Comparison of ENCODE assay signal across 11 cellular contexts in genomic region chr11:12813371-12814225, GRCh38.
DNase-seq lines count a peak whose midpoint lies in the region; ATAC-seq and TF ChIP-seq lines count a peak whose summit lies in the region.
"Had no signal": no experiment of that assay in that cellular context is flagged by ENCODE, and none has a peak within 500 bp of the region (broad histone marks: within the 10 kb centered on the region; RNA-seq: fewer than 3 reads in every experiment).

No MANE protein-coding gene starts in this region.

- DNase-seq in M059J (ENCODE audit: low read depth): peak; percentile 82
- DNase-seq in coronary artery (ENCODE audit: low spot score): no peak
- peak in 1 of 2 donors; percentile 61 for DNase-seq in left lung
- DNase-seq in testis: peak; percentile 63
- no peak for DNase-seq in CD4-positive, alpha-beta memory T cell
- no peak for DNase-seq in GDM1 (lab: John Stamatoyannopoulos, UW)
- no peak for DNase-seq in NCI-H2171 treated with DMSO at 0.1 percent for 48 hours (lab: John Stamatoyannopoulos, UW)
- DNase-seq: GOT3, T-helper 9 cell had no signal

- no peak for TF ChIP-seq POLR2A in testis (IDR thresholded peaks at IDR 0.05)

- H3K27me3 ChIP-seq in left lung (no peaks in the 10 kb centered on the region), testis (no peaks in the 10 kb centered on the region)
- no peaks in the 10 kb centered on the region for H3K27me3 ChIP-seq in CD4-positive, alpha-beta memory T cell (ENCODE audit: insufficient read depth, low read length)

- peaks cover 13 to 23% of the 10 kb centered on the region in 2 donors for H3K27me3 Mint-ChIP-seq in CD4-positive, alpha-beta memory T cell

- peaks cover 0 to 10% (median 7%) of the 10 kb centered on the region in 4 donors for H3K4me1 Mint-ChIP-seq in CD4-positive, alpha-beta memory T cell

- intact Hi-C loops in left lung (cut with DNase I) (no loop called here), testis (cut with DNase I; ENCODE audit: low total_unique reads) (loop anchor here (10.0 kb wide), 1 partner anchor 139 kb away; the partner anchor contains the start of gene TEAD1)
- intact Hi-C loops in CD4-positive, alpha-beta memory T cell (cut with micrococcal nuclease): no loop called here

- H3K9me3 Mint-ChIP-seq in CD4-positive, alpha-beta memory T cell: peaks cover 0 to 2% (median 0%) of the 10 kb centered on the region in 8 donors
- H3K9me3 Mint-ChIP-seq: activated naive CD4-positive, alpha-beta T cell treated with anti-CD3 and anti-CD28 coated beads, Interleukin-2, amount 50 U/mL, for 24 hours had no signal

- H3K4me1 ChIP-seq in left lung: peaks cover 26% of the 10 kb centered on the region in 2 donors
- peaks cover 32% of the 10 kb centered on the region for H3K4me1 ChIP-seq in testis
- H3K4me1 ChIP-seq in CD4-positive, alpha-beta memory T cell (ENCODE audit: insufficient read depth, low read length): peaks cover 11% of the 10 kb centered on the region

- H3K36me3 Mint-ChIP-seq in CD4-positive, alpha-beta memory T cell: no peaks in the 10 kb centered on the region
- H3K36me3 Mint-ChIP-seq: activated naive CD4-positive, alpha-beta T cell treated with anti-CD3 and anti-CD28 coated beads, Interleukin-2, amount 50 U/mL, for 24 hours had no signal

- whole genome bisulfite sequencing in testis, 2 donors: 47 to 50% methylated on average over 6 to 9 of the region's 9 CpGs

- H3K4me3 ChIP-seq in coronary artery: peak overlapping the region; percentile 60
- H3K4me3 ChIP-seq in left lung: no peak overlapping the region
- no peak overlapping the region for H3K4me3 ChIP-seq in testis
- no peak overlapping the region for H3K4me3 ChIP-seq in CD4-positive, alpha-beta memory T cell (ENCODE audit: low read length in 2 of 2)

- H3K4me3 Mint-ChIP-seq in CD4-positive, alpha-beta memory T cell: no peak overlapping the region
- H3K4me3 Mint-ChIP-seq: activated naive CD4-positive, alpha-beta T cell treated with anti-CD3 and anti-CD28 coated beads, Interleukin-2, amount 50 U/mL, for 24 hours had no signal

- H3K27ac ChIP-seq in coronary artery: peak overlapping the region in 1 of 2 donors; percentile 57
- H3K27ac ChIP-seq in left lung: peak overlapping the region; percentile 34 to 67
- H3K27ac ChIP-seq in testis: peak overlapping the region; percentile 63 to 67
- no peak overlapping the region for H3K27ac ChIP-seq in CD4-positive, alpha-beta memory T cell (ENCODE audit: low read depth, low read length)

- CTCF ChIA-PET in CD4-positive, alpha-beta memory T cell (lab: Charles Lee; ENCODE audit: partially characterized antibody): interaction anchor here (0.7 kb wide), 1 partner anchor 769 kb away, joined by 3 read pairs; no protein-coding TSS in a partner anchor

- H3K9me3 ChIP-seq in left lung (no peaks in the 10 kb centered on the region), testis (no peaks in the 10 kb centered on the region)
- H3K9me3 ChIP-seq in CD4-positive, alpha-beta memory T cell (ENCODE audit: control insufficient read depth in 1 of 2, low read length in 2 of 2): no peaks in the 10 kb centered on the region

- H3K36me3 ChIP-seq in left lung (no peaks in the 10 kb centered on the region), testis (ENCODE audit: low read depth, missing control alignments) (no peaks in the 10 kb centered on the region)
- H3K36me3 ChIP-seq in CD4-positive, alpha-beta memory T cell (ENCODE audit: insufficient read depth, low read length): no peaks in the 10 kb centered on the region

- TF ChIP-seq CTCF in coronary artery (IDR thresholded peaks at IDR 0.05): no peak
- TF ChIP-seq CTCF in left lung (IDR thresholded peaks at IDR 0.05): no peak
- no peak for TF ChIP-seq CTCF in testis (IDR thresholded peaks at IDR 0.05)

- peak; percentile 43 for ATAC-seq in left lung
- no peak for ATAC-seq in HG02588 (IDR thresholded peaks at IDR 0.05; ENCODE audit: unreplicated experiment)

- H3K27ac Mint-ChIP-seq in CD4-positive, alpha-beta memory T cell: no peak overlapping the region
- H3K27ac Mint-ChIP-seq: activated naive CD4-positive, alpha-beta T cell treated with anti-CD3 and anti-CD28 coated beads, Interleukin-2, amount 50 U/mL, for 24 hours had no signal

- POLR2A ChIA-PET in CD4-positive, alpha-beta memory T cell (lab: Charles Lee; ENCODE audit: partially characterized antibody): no interaction called here

Comparison
In these comparisons a context has a peak if more than half of its experiments do, and no peak if none do; other contexts are left out.
1. DNase-seq: peak in M059J (single experiment) and testis (single experiment); none in coronary artery (single experiment), CD4-positive, alpha-beta memory T cell (0 of 5), GDM1 (single experiment) and NCI-H2171 treated with DMSO at 0.1 percent for 48 hours (single experiment).